7 cellular contexts compared by ENCODE assay signal in the genomic region with DNA sequence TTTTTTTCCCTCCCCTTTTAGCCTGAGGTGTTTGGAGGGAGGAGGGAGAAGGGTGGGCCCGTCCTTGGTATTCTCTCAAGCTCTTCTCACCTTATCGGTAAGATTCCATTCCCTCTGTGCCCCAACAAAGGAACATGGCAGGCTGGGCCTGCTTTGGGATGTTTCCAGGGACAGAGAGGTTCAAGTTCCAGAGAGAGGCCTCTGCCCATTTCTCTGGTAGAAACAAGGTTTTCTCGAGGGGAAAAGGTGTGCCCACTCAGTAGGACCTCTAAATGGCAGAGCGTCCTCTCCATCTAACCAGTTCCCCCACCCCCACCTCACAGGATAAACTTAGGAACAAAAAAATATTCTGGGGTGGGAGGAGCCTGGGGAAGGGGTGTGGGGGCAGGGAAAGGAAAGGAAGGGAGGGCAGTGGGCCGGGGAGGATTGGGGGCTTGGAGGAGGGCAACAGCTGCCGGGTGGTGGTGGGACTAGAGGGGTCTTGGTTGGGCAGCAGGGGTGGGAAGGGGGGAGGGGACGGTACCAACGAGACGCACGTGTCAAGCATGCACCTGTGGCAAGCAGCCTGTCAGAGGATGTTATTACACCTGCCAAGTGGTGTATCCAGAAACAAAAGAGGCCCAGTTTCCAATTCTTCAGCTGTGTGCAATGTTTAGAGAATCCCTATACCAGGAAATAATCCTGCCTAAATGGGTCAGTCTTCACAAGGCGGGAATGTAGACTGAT. TPM values are rescaled to one million over a fixed set of nuclear protein-coding genes. Genes with fewer than 3 reads are reported as not detected.
DNase-seq lines count a peak whose midpoint lies in the region; ATAC-seq and TF ChIP-seq lines count a peak whose summit lies in the region.

No MANE protein-coding gene starts in this region.

- TF ChIP-seq POLR2A in GM18951 (IDR thresholded peaks at IDR 0.05; ENCODE audit: extremely low read depth, insufficient read depth, insufficient read length) = peak; percentile 37

- peaks cover 4% of the 10 kb centered on the region for H3K27me3 Mint-ChIP-seq in activated naive CD8-positive, alpha-beta T cell treated with anti-CD3 and anti-CD28 coated beads for 36 hours

- peak; percentile 66 for DNase-seq in NCI-H2196 treated with DMSO at 0.1 percent for 48 hours (lab: John Stamatoyannopoulos, UW; ENCODE audit: unreplicated experiment)
- DNase-seq in activated naive CD8-positive, alpha-beta T cell treated with anti-CD3 and anti-CD28 coated beads for 36 hours = no peak
- peak; percentile 25 for DNase-seq in iris pigment epithelial cell (ENCODE audit: low read depth)
- peak; percentile 28 to 35 for DNase-seq in stimulated activated CD4-positive, alpha-beta T cell treated with anti-CD3 and anti-CD28 coated beads, Interleukin-2, amount 100 ng/mL, for 48 hours

- H3K27ac Mint-ChIP-seq in activated naive CD8-positive, alpha-beta T cell treated with anti-CD3 and anti-CD28 coated beads for 36 hours = peak overlapping the region; percentile 99

- H3K4me1 Mint-ChIP-seq in activated naive CD8-positive, alpha-beta T cell treated with anti-CD3 and anti-CD28 coated beads for 36 hours = peaks cover 46% of the 10 kb centered on the region

- ATAC-seq in GM21447 (IDR thresholded peaks at IDR 0.05; ENCODE audit: unreplicated experiment) = no peak
- no peak for ATAC-seq in GM21390 (IDR thresholded peaks at IDR 0.05; ENCODE audit: unreplicated experiment)

- H3K4me3 Mint-ChIP-seq in activated naive CD8-positive, alpha-beta T cell treated with anti-CD3 and anti-CD28 coated beads for 36 hours = peak overlapping the region; percentile 98

- in situ Hi-C loops in GM18951 (cut with MboI; ENCODE audit: low sequenced_read_pairs, unreplicated experiment) = no loop called here

- H3K36me3 Mint-ChIP-seq in activated naive CD8-positive, alpha-beta T cell treated with anti-CD3 and anti-CD28 coated beads for 36 hours = peaks cover 51% of the 10 kb centered on the region

- H3K9me3 Mint-ChIP-seq in activated naive CD8-positive, alpha-beta T cell treated with anti-CD3 and anti-CD28 coated beads for 36 hours = peaks cover 5% of the 10 kb centered on the region

RNA-seq across cellular contexts. Expression of gene PCBP1, which starts 2.1 kb away (rescaled TPM):
- 100 to 1,000 TPM; 449 to 455 TPM for total RNA-seq in activated naive CD8-positive, alpha-beta T cell treated with anti-CD3 and anti-CD28 coated beads for 36 hours
